Comparison of ENCODE assay signal across 2 cellular contexts in genomic region chr11:33701831-33702230, GRCh38.
TF ChIP-seq lines count a peak whose summit lies in the region.

No MANE protein-coding gene starts in this region.

TF ChIP-seq in IMR-90, 13 proteins besides CTCF, POLR2A, EP300 and RAD21:
- TF ChIP-seq CEBPB (IDR thresholded peaks at IDR 0.05; ENCODE audit: low read depth, low read length) = no peak
- peak; percentile 64; the same call in 1 of the 2 replicates for TF ChIP-seq MXI1 (IDR thresholded peaks at IDR 0.05; ENCODE audit: borderline replicate concordance, low read depth, low read length)
- TF ChIP-seq MAZ (IDR thresholded peaks at IDR 0.05; ENCODE audit: borderline replicate concordance, low read depth, low read length) = 0 out of 2 replicates have a peak, but pooled peaks have one; percentile 21

TF ChIP-seq in K562, 482 proteins besides CTCF, POLR2A, EP300 and RAD21:
- no peak for TF ChIP-seq PREB (CRISPR knock-in tag; IDR thresholded peaks at IDR 0.05)
